12 cellular contexts compared by ENCODE assay signal in genomic region chrX:17692709-17693346, GRCh38. TPM values are rescaled to one million over a fixed set of nuclear protein-coding genes. Genes with fewer than 3 reads are reported as not detected.
DNase-seq lines count a peak whose midpoint lies in the region; ATAC-seq and TF ChIP-seq lines count a peak whose summit lies in the region.
"Had no signal": no experiment of that assay in that cellular context is flagged by ENCODE, and none has a peak within 500 bp of the region (broad histone marks: within the 10 kb centered on the region; RNA-seq: fewer than 3 reads in every experiment).

No MANE protein-coding gene starts in this region.

- TF ChIP-seq CTCF in IMR-90 (conservative IDR thresholded peaks at IDR 0.05; ENCODE audit: low read depth, low read length), result no peak
- TF ChIP-seq CTCF in kidney epithelial cell (IDR thresholded peaks at IDR 0.05; ENCODE audit: insufficient read depth, low read length, poor library complexity, severe bottlenecking), result no peak
- no peak for TF ChIP-seq CTCF in stomach (IDR thresholded peaks at IDR 0.05)

- dilution Hi-C loops in IMR-90 (cut with HindIII; ENCODE audit: low sequenced_read_pairs, unreplicated experiment), result no loop called here

- H3K27me3 ChIP-seq in IMR-90 (ENCODE audit: control insufficient read depth, insufficient read depth, low read length) (no peaks in the 10 kb centered on the region; the same call in 1 of the 2 replicates), kidney epithelial cell (ENCODE audit: control insufficient read depth, insufficient read depth, low read length) (no peaks in the 10 kb centered on the region), stomach (no peaks in the 10 kb centered on the region)

- H3K56ac ChIP-seq in IMR-90 (ENCODE audit: extremely low read depth, insufficient read depth, low read length), result no peak overlapping the region

- no peak overlapping the region for H2BK15ac ChIP-seq in IMR-90 (ENCODE audit: low read depth, low read length)

- no peak overlapping the region for H3K4ac ChIP-seq in IMR-90 (ENCODE audit: low read depth, low read length)

- DNase-seq in IMR-90, result peak; percentile 84
- peak; percentile 31 for DNase-seq in T1000 (lab: John Stamatoyannopoulos, UW)
- DNase-seq in kidney epithelial cell (ENCODE audit: low read depth), result peak; percentile 38
- DNase-seq in stomach, result no peak
- no peak for DNase-seq in activated effector memory CD4-positive, alpha-beta T cell treated with anti-CD3 and anti-CD28 coated beads, Interleukin-2, amount 50 U/mL, for 16 hours
- DNase-seq: effector memory CD8-positive, alpha-beta T cell; GOT3; Kasumi-1; SW 1271 had no signal

- H2AK5ac ChIP-seq in IMR-90 (ENCODE audit: low read depth, low read length), result no peak overlapping the region

- no peak overlapping the region for H3K9ac ChIP-seq in IMR-90 (ENCODE audit: low read depth, low read length)

- no peak overlapping the region for H3K18ac ChIP-seq in IMR-90 (ENCODE audit: low read depth, low read length)

- H4K91ac ChIP-seq in IMR-90 (ENCODE audit: insufficient read depth, low read depth, low read length), result no peak overlapping the region

- H3K27ac ChIP-seq in IMR-90 (ENCODE audit: insufficient read depth, low read length) (no peak overlapping the region), stomach (no peak overlapping the region)

- no peak overlapping the region for H3K4me3 ChIP-seq in IMR-90 (ENCODE audit: insufficient read depth, low read depth, low read length)
- H3K4me3 ChIP-seq in kidney epithelial cell (ENCODE audit: low read depth, low read length), result no peak overlapping the region
- H3K4me3 ChIP-seq in stomach, result no peak overlapping the region

- peak; percentile 52 for ATAC-seq in GM18907 (IDR thresholded peaks at IDR 0.05; ENCODE audit: unreplicated experiment)
- ATAC-seq in IMR-90 (ENCODE audit: low read depth), result peak; percentile 52
- ATAC-seq in HG03196 (IDR thresholded peaks at IDR 0.05; ENCODE audit: unreplicated experiment), result no peak
- no peak for ATAC-seq in HG03097 (IDR thresholded peaks at IDR 0.05; ENCODE audit: low FRiP score, unreplicated experiment)
- ATAC-seq: effector memory CD8-positive, alpha-beta T cell had no signal

- no peak overlapping the region for H2BK20ac ChIP-seq in IMR-90 (ENCODE audit: low read depth, low read length)

- H3K23ac ChIP-seq in IMR-90 (ENCODE audit: low read depth, low read length), result no peak overlapping the region

- no peak overlapping the region for H2AK9ac ChIP-seq in IMR-90 (replicated peaks; ENCODE audit: low read depth, low read length, poor library complexity)

- no peak overlapping the region for H3K14ac ChIP-seq in IMR-90 (replicated peaks; ENCODE audit: low read depth, low read length)

- H3K36me3 ChIP-seq in IMR-90 (ENCODE audit: control insufficient read depth, insufficient read depth, low read length) (no peaks in the 10 kb centered on the region), kidney epithelial cell (ENCODE audit: control insufficient read depth, insufficient read depth, low read length) (no peaks in the 10 kb centered on the region), stomach (no peaks in the 10 kb centered on the region)

- in situ Hi-C loops in IMR-90 (cut with MboI; ENCODE audit: low sequenced_read_pairs), result loop anchor here (25.0 kb wide), 1 partner anchor 856 kb away; no protein-coding TSS in a partner anchor

- TF ChIP-seq RAD21 in IMR-90 (IDR thresholded peaks at IDR 0.05; ENCODE audit: low read length), result no peak

- H4K20me1 ChIP-seq in IMR-90 (ENCODE audit: insufficient read depth, low read length), result no peaks in the 10 kb centered on the region

- CTCF ChIA-PET in IMR-90 (lab: Yijun Ruan, JAX), result no interaction called here

- H2BK5ac ChIP-seq in IMR-90 (ENCODE audit: low read depth, low read length, poor library complexity, severe bottlenecking), result no peak overlapping the region

- TF ChIP-seq POLR2A in IMR-90 (IDR thresholded peaks at IDR 0.05; ENCODE audit: low read depth, low read length) (no peak), stomach (IDR thresholded peaks at IDR 0.05) (no peak)

- H3K4me1 ChIP-seq in IMR-90 (ENCODE audit: control insufficient read depth, insufficient read depth, low read length) (no peaks in the 10 kb centered on the region), stomach (peaks cover 0 to 4% (median 0%) of the 10 kb centered on the region in 4 donors)

- H3K9me3 ChIP-seq in IMR-90 (ENCODE audit: control insufficient read depth, insufficient read depth, low read length) (no peaks in the 10 kb centered on the region), stomach (no peaks in the 10 kb centered on the region)

- WGBS in IMR-90 (ENCODE audit: extremely low coverage in 2 of 2, insufficient read length in 1 of 2), 2 experiments, result 80% methylated on average over 1 of the region's 5 CpGs; no CpG with 5 or more reads in 1 of the 2 experiments
- WGBS in stomach, 5 donors, result 72 to 90% (median 78%) methylated on average over 5 of the region's 5 CpGs

- no peaks in the 10 kb centered on the region for H3K9me1 ChIP-seq in IMR-90 (ENCODE audit: insufficient read depth, low read length)

- no peak overlapping the region for H3K4me2 ChIP-seq in IMR-90 (ENCODE audit: low read depth, low read length)

- H2BK120ac ChIP-seq in IMR-90 (ENCODE audit: low read depth, low read length), result no peak overlapping the region

- POLR2A ChIA-PET in IMR-90 (lab: Charles Lee; ENCODE audit: unreplicated experiment), result no interaction called here

- H4K5ac ChIP-seq in IMR-90 (ENCODE audit: low read depth, low read length), result no peak overlapping the region

- no TSS peak for BruUV-seq in IMR-90 (replicated peaks; lab: Mats Ljungman, UMichigan)

- no peak for TF ChIP-seq EP300 in stomach (IDR thresholded peaks at IDR 0.05)

- H2AFZ ChIP-seq in IMR-90 (replicated peaks; ENCODE audit: low read length, poor library complexity), result no peak overlapping the region

- no peaks in the 10 kb centered on the region for H3K79me1 ChIP-seq in IMR-90 (ENCODE audit: low read depth in 1 of 2, low read length in 2 of 2)

- no peak overlapping the region for H4K8ac ChIP-seq in IMR-90 (ENCODE audit: low read depth in 2 of 2, low read length in 2 of 2)

- intact Hi-C loops in IMR-90 (cut with micrococcal nuclease), result no loop called here
- intact Hi-C loops in stomach (cut with DNase I; ENCODE audit: low total_unique reads), result no loop called here

TF ChIP-seq in IMR-90, 13 proteins besides CTCF, POLR2A, EP300 and RAD21:
- no peak for TF ChIP-seq MAFK (IDR thresholded peaks at IDR 0.05; ENCODE audit: low read depth, low read length)

RNA-seq across cellular contexts. Expression of gene SCML1, which starts 44.5 kb away (rescaled TPM):
- total RNA-seq in IMR-90 (2012; rRNA removed) (4.1 and 6.7 TPM in 2 replicates), kidney epithelial cell (3.0 and 4.0 TPM in 2 replicates), stomach (10 to 100 TPM in 4 of 5 donors, under 1 TPM in 1; 0.45 to 28.1 (median 18.8) TPM)
- polyA plus RNA-seq in IMR-90 (2012; rRNA removed) (10.6 and 12.2 TPM in 2 replicates), stomach (10 to 100 TPM in 1 of 3 donors, 1 to 10 TPM in 2; 2.7 to 12.4 (median 3.6) TPM)
- polyA plus RNA-seq in IMR-90 (2012; cell fraction: cytosol; rRNA removed), result 1.5 and 2.5 TPM in 2 replicates
- polyA plus RNA-seq in IMR-90 (2012; cell fraction: nucleus; rRNA removed; ENCODE audit: low replicate concordance), result 11.2 and 40.2 TPM in 2 replicates

Comparison
In these comparisons a context has a peak if more than half of its experiments do, and no peak if none do; other contexts are left out.
1. ATAC-seq: peak in GM18907 (single experiment) and IMR-90 (single experiment); none in HG03196 (single experiment) and HG03097 (single experiment).
2. DNase-seq: peak in IMR-90 (single experiment), T1000 (single experiment) and kidney epithelial cell (single experiment); none in stomach (single experiment) and activated effector memory CD4-positive, alpha-beta T cell treated with anti-CD3 and anti-CD28 coated beads, Interleukin-2, amount 50 U/mL, for 16 hours (single experiment).